ENCODE assay signal across 1 cellular context in genomic region chr1:110209715-110210603, GRCh38.
TF ChIP-seq lines count a peak whose summit lies in the region.

Gene KCNC4, plus strand, starts transcription at chr1:110210314. Its CDS starts 1,186 bp downstream, at chr1:110211500.

TF ChIP-seq in HEK293, 187 proteins besides CTCF, POLR2A, EP300 and RAD21 (continued from another document and continues in another):
- TF ChIP-seq ZBTB10 (tag by site-specific recombination; IDR thresholded peaks at IDR 0.05) (no peak), ZNF626 (tag by site-specific recombination; IDR thresholded peaks at IDR 0.05) (no peak), ZNF585B (tag by site-specific recombination; IDR thresholded peaks at IDR 0.05) (no peak), ZNF133 (tag by site-specific recombination; IDR thresholded peaks at IDR 0.05) (no peak), ZBTB17 (tag by site-specific recombination; IDR thresholded peaks at IDR 0.05) (peak; percentile 72; the same call in 1 of the 2 replicates), BCL11A (tag by site-specific recombination; IDR thresholded peaks at IDR 0.05; ENCODE audit: low read depth) (peak; percentile 72; the same call in 1 of the 2 replicates), ZNF169 (tag by site-specific recombination; IDR thresholded peaks at IDR 0.05) (no peak), ZNF366 (tag by site-specific recombination; conservative IDR thresholded peaks at IDR 0.05) (0 out of 2 replicates have a peak, but pooled peaks have one; percentile 37), ZNF350 (tag by site-specific recombination; IDR thresholded peaks at IDR 0.05) (no peak), ZNF132 (tag by site-specific recombination; IDR thresholded peaks at IDR 0.05; ENCODE audit: borderline replicate concordance) (no peak), ZNF157 (tag by site-specific recombination; IDR thresholded peaks at IDR 0.05) (no peak), ZBTB11 (tag by site-specific recombination; conservative IDR thresholded peaks at IDR 0.05; ENCODE audit: low read depth) (no peak; the same call in 1 of the 2 replicates), ZNF768 (tag by site-specific recombination; IDR thresholded peaks at IDR 0.05) (no peak), FEZF1 (tag by site-specific recombination; IDR thresholded peaks at IDR 0.05) (no peak), MZF1 (tag by site-specific recombination; IDR thresholded peaks at IDR 0.05; ENCODE audit: borderline replicate concordance) (no peak), ZNF398 (tag by site-specific recombination; IDR thresholded peaks at IDR 0.05) (peak; percentile 78), ZNF140 (tag by site-specific recombination; IDR thresholded peaks at IDR 0.05) (no peak), ZNF610 (tag by site-specific recombination; IDR thresholded peaks at IDR 0.05; ENCODE audit: borderline replicate concordance) (no peak), ZNF791 (tag by site-specific recombination; IDR thresholded peaks at IDR 0.05) (no peak), REPIN1 (tag by site-specific recombination; IDR thresholded peaks at IDR 0.05; ENCODE audit: low read depth) (no peak), MEIS1 (CRISPR knock-in tag; IDR thresholded peaks at IDR 0.05; ENCODE audit: borderline replicate concordance) (no peak), ZNF645 (tag by site-specific recombination; IDR thresholded peaks at IDR 0.05) (no peak), ZNF501 (tag by site-specific recombination; IDR thresholded peaks at IDR 0.05) (no peak; the same call in 1 of the 2 replicates), ZNF416 (tag by site-specific recombination; IDR thresholded peaks at IDR 0.05) (no peak), ZBTB7A (tag by site-specific recombination; IDR thresholded peaks at IDR 0.05; ENCODE audit: low read depth) (no peak), ZNF510 (tag by site-specific recombination; IDR thresholded peaks at IDR 0.05; ENCODE audit: insufficient replicate concordance) (no peak), ZXDB (tag by site-specific recombination; IDR thresholded peaks at IDR 0.05) (peak; percentile 99), ZNF530 (tag by site-specific recombination; IDR thresholded peaks at IDR 0.05; ENCODE audit: low read depth) (peak; percentile 37; the same call in 1 of the 2 replicates), ZNF776 (tag by site-specific recombination; IDR thresholded peaks at IDR 0.05; ENCODE audit: borderline replicate concordance) (no peak), ZNF146 (tag by site-specific recombination; IDR thresholded peaks at IDR 0.05) (no peak), ZBTB49 (tag by site-specific recombination; IDR thresholded peaks at IDR 0.05; ENCODE audit: low read depth) (no peak), GLIS2 (tag by site-specific recombination; IDR thresholded peaks at IDR 0.05) (peak; percentile 79; the same call in 1 of the 2 replicates), EGR2 (tag by site-specific recombination; IDR thresholded peaks at IDR 0.05; ENCODE audit: low read depth) (peak; percentile 55), ZNF280C (tag by site-specific recombination; IDR thresholded peaks at IDR 0.05) (no peak), ZNF548 (tag by site-specific recombination; IDR thresholded peaks at IDR 0.05) (no peak), ZNF658 (tag by site-specific recombination; IDR thresholded peaks at IDR 0.05) (no peak), ZNF37A (tag by site-specific recombination; IDR thresholded peaks at IDR 0.05) (no peak), SP3 (tag by site-specific recombination; IDR thresholded peaks at IDR 0.05) (peak; percentile 79), ZSCAN16 (tag by site-specific recombination; IDR thresholded peaks at IDR 0.05) (no peak), ZNF211 (tag by site-specific recombination; IDR thresholded peaks at IDR 0.05; ENCODE audit: low read depth) (no peak), ZNF10 (tag by site-specific recombination; IDR thresholded peaks at IDR 0.05) (no peak), ZNF19 (tag by site-specific recombination; IDR thresholded peaks at IDR 0.05; ENCODE audit: low read depth) (no peak), ZFP69B (tag by site-specific recombination; IDR thresholded peaks at IDR 0.05) (peak; percentile 45; the same call in 1 of the 2 replicates), OSR2 (tag by site-specific recombination; IDR thresholded peaks at IDR 0.05) (no peak)
- TF ChIP-seq, protein P1, sequence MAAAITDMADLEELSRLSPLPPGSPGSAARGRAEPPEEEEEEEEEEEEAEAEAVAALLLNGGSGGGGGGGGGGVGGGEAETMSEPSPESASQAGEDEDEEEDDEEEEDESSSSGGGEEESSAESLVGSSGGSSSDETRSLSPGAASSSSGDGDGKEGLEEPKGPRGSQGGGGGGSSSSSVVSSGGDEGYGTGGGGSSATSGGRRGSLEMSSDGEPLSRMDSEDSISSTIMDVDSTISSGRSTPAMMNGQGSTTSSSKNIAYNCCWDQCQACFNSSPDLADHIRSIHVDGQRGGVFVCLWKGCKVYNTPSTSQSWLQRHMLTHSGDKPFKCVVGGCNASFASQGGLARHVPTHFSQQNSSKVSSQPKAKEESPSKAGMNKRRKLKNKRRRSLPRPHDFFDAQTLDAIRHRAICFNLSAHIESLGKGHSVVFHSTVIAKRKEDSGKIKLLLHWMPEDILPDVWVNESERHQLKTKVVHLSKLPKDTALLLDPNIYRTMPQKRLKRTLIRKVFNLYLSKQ (tag by site-specific recombination; IDR thresholded peaks at IDR 0.05; ENCODE audit: borderline replicate concordance) = no peak
- TF ChIP-seq, protein P2, sequence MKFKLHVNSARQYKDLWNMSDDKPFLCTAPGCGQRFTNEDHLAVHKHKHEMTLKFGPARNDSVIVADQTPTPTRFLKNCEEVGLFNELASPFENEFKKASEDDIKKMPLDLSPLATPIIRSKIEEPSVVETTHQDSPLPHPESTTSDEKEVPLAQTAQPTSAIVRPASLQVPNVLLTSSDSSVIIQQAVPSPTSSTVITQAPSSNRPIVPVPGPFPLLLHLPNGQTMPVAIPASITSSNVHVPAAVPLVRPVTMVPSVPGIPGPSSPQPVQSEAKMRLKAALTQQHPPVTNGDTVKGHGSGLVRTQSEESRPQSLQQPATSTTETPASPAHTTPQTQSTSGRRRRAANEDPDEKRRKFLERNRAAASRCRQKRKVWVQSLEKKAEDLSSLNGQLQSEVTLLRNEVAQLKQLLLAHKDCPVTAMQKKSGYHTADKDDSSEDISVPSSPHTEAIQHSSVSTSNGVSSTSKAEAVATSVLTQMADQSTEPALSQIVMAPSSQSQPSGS (tag by site-specific recombination; IDR thresholded peaks at IDR 0.05; ENCODE audit: low read depth) = no peak
- TF ChIP-seq, protein P3, sequence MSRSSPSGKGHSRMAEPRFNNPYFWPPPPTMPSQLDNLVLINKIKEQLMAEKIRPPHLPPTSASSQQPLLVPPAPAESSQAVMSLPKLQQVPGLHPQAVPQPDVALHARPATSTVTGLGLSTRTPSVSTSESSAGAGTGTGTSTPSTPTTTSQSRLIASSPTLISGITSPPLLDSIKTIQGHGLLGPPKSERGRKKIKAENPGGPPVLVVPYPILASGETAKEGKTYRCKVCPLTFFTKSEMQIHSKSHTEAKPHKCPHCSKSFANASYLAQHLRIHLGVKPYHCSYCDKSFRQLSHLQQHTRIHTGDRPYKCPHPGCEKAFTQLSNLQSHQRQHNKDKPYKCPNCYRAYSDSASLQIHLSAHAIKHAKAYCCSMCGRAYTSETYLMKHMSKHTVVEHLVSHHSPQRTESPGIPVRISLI (tag by site-specific recombination; IDR thresholded peaks at IDR 0.05) = no peak
- TF ChIP-seq, protein P4, sequence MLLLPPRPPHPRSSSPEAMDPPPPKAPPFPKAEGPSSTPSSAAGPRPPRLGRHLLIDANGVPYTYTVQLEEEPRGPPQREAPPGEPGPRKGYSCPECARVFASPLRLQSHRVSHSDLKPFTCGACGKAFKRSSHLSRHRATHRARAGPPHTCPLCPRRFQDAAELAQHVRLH (tag by site-specific recombination; IDR thresholded peaks at IDR 0.05) = no peak
